In the genomic region with DNA sequence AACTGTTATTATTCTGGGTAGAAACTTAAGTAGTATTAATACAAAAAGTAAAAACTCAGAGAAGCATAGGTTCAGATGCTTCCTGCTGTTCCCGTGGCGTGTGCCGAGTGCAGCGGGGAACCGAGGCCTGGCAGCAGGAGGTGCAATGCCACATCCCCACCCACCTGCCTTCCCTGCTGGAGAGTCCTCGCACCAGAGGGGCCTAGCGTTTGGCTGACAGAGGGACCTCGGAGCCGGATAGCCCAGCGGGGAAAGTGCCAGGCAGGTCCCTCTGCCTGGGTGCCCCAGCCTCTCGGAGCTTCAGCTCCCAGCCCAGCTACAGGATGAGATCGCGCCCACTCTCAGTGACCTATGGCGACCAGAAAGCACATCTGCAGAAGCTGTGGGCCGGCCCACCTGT, we compare ENCODE assay signal across 24 cellular contexts.
"Had no signal": no experiment of that assay in that cellular context is flagged by ENCODE, and none has a peak within 500 bp of the region (broad histone marks: within the 10 kb centered on the region; RNA-seq: fewer than 3 reads in every experiment).

No MANE protein-coding gene starts in this region.

- H3K36me3 ChIP-seq: adrenal gland, breast epithelium, Peyer's patch had no signal

- H3K27ac Mint-ChIP-seq: activated CD8-positive, alpha-beta T cell treated with anti-CD3 and anti-CD28 coated beads, Interleukin-2, amount 10 ng/mL, durations not matched to agents 7 days and 5 days; activated naive CD8-positive, alpha-beta T cell treated with anti-CD3 and anti-CD28 coated beads, Interleukin-2, amount 10 ng/mL, durations not matched to agents 7 days and 5 days; T-helper 1 cell treated with Interleukin-12 subunit alpha and Interleukin-12 subunit beta and Interleukin-4 antibody, amounts not matched to agents 30 μg/mL and 1 μg/mL, for 36 hours; WTC11 had no signal

- H3K9me3 Mint-ChIP-seq: activated naive CD8-positive, alpha-beta T cell treated with anti-CD3 and anti-CD28 coated beads, Interleukin-2, amount 10 ng/mL, durations not matched to agents 7 days and 5 days; T-helper 1 cell treated with Interleukin-12 subunit alpha and Interleukin-12 subunit beta and Interleukin-4 antibody, amounts not matched to agents 30 μg/mL and 1 μg/mL, for 36 hours; WTC11 had no signal

- H3K4me1 ChIP-seq: SJSA1 had no signal

- H3K27me3 ChIP-seq: adrenal gland, breast epithelium, Peyer's patch, SJSA1 had no signal

- DNase-seq: activated CD4-positive, alpha-beta T cell treated with anti-CD3 and anti-CD28 coated beads for 48 hours; activated CD4-positive, alpha-beta T cell treated with anti-CD3 and anti-CD28 coated beads, Interleukin-2, amount 50 U/mL, for 4 hours; activated CD4-positive, CD25-positive, alpha-beta regulatory T cell treated with anti-CD3 and anti-CD28 coated beads, Interleukin-2, amount 50 U/mL, for 72 hours; activated CD8-positive, alpha-beta memory T cell treated with anti-CD3 and anti-CD28 coated beads, Interleukin-2, amount 50 U/mL, for 48 hours; activated CD8-positive, alpha-beta T cell treated with anti-CD3 and anti-CD28 coated beads, Interleukin-2, amount 10 ng/mL, durations not matched to agents 7 days and 5 days; activated naive CD4-positive, alpha-beta T cell treated with anti-CD3 and anti-CD28 coated beads, Interleukin-2, amount 50 U/mL, for 16 hours; activated naive CD8-positive, alpha-beta T cell treated with anti-CD3 and anti-CD28 coated beads, Interleukin-2, amount 10 ng/mL, durations not matched to agents 7 days and 5 days; activated T-cell treated with anti-CD3 and anti-CD28 coated beads, Interleukin-2, amount 50 U/mL, for 1 hour; adrenal gland; anterior cingulate cortex; caudate nucleus; Kasumi-1; NCI-H2029; NCI-H446; NCI-H524 treated with DMSO at 0.1 percent for 48 hours; NCI-H82; Peyer's patch; SHP77; SW 1271 had no signal

- H3K36me3 Mint-ChIP-seq: activated naive CD8-positive, alpha-beta T cell treated with anti-CD3 and anti-CD28 coated beads, Interleukin-2, amount 10 ng/mL, durations not matched to agents 7 days and 5 days; WTC11 had no signal

- H3K4me3 ChIP-seq: adrenal gland, breast epithelium, coronary artery, Peyer's patch, SJSA1 had no signal

- H3K27ac ChIP-seq: adrenal gland, breast epithelium, coronary artery, Peyer's patch, SJSA1 had no signal

- H3K9me3 ChIP-seq: adrenal gland, breast epithelium, Peyer's patch, SJSA1 had no signal

- H3K4me3 Mint-ChIP-seq: activated CD8-positive, alpha-beta T cell treated with anti-CD3 and anti-CD28 coated beads, Interleukin-2, amount 10 ng/mL, durations not matched to agents 7 days and 5 days; activated naive CD8-positive, alpha-beta T cell treated with anti-CD3 and anti-CD28 coated beads, Interleukin-2, amount 10 ng/mL, durations not matched to agents 7 days and 5 days; T-helper 1 cell treated with Interleukin-12 subunit alpha and Interleukin-12 subunit beta and Interleukin-4 antibody, amounts not matched to agents 30 μg/mL and 1 μg/mL, for 36 hours; WTC11 had no signal
